22 cellular contexts compared by ENCODE assay signal in genomic region chr11:13003726-13004493, GRCh38. TPM values are rescaled to one million over a fixed set of nuclear protein-coding genes. Genes with fewer than 3 reads are reported as not detected.
DNase-seq lines count a peak whose midpoint lies in the region; ATAC-seq, FAIRE-seq and TF ChIP-seq lines count a peak whose summit lies in the region.
"Had no signal": no experiment of that assay in that cellular context is flagged by ENCODE, and none has a peak within 500 bp of the region (broad histone marks: within the 10 kb centered on the region; RNA-seq: fewer than 3 reads in every experiment).

No MANE protein-coding gene starts in this region.

- H3K9me3 ChIP-seq in BLaER1 = peaks cover 22% of the 10 kb centered on the region
- no peaks in the 10 kb centered on the region for H3K9me3 ChIP-seq in K562 (replicated peaks; ENCODE audit: control insufficient read depth, insufficient read depth, low read depth, low read length)
- H3K9me3 ChIP-seq: Peyer's patch had no signal

- FAIRE-seq in K562 (lab: Jason Lieb, UNC) = no peak
- FAIRE-seq: D721Med had no signal

- H3K4me3 Mint-ChIP-seq in chondrocyte (ENCODE audit: unreplicated experiment) = no peak overlapping the region
- H3K4me3 Mint-ChIP-seq: H9 had no signal

- H3K27me3 Mint-ChIP-seq in chondrocyte (ENCODE audit: low read depth) = peaks cover 64% of the 10 kb centered on the region

- WGBS in K562 (ENCODE audit: insufficient coverage, low coverage, missing lambda C conversion rate) = 0% methylated on average over 4 of the region's 4 CpGs

- H3K9me1 ChIP-seq in K562 (ENCODE audit: control insufficient read depth, insufficient read depth, low read length) = no peaks in the 10 kb centered on the region

- DNase-seq in HT1080 (ENCODE audit: low read depth) = peak; percentile 44
- DNase-seq in NCI-H82 treated with DMSO at 0.1 percent for 48 hours (lab: John Stamatoyannopoulos, UW; ENCODE audit: unreplicated experiment) = peak; percentile 6
- DNase-seq in K562 (ENCODE audit: extremely low read depth in 1 of 4, low spot score in 3 of 4) = no peak
- no peak for DNase-seq in T1000 (lab: John Stamatoyannopoulos, UW)
- no peak for DNase-seq in putamen (ENCODE audit: low spot score)
- no peak for DNase-seq in chondrocyte (ENCODE audit: low spot score)
- DNase-seq: DMS53, EL, GF-D8, H9, KG1, NCI-H1105, NCI-H146, NCI-H2029, NCI-H526 treated with DMSO at 0.1 percent for 48 hours, Peyer's patch had no signal

- POLR2A ChIA-PET in K562 (lab: Yijun Ruan, JAX) = no interaction called here

- no peak for TF ChIP-seq EP300 in K562 (IDR thresholded peaks at IDR 0.05; ENCODE audit: low read length)

- H3K9ac ChIP-seq in BLaER1 (no peak overlapping the region), K562 (ENCODE audit: insufficient read depth in 1 of 2, low read depth in 2 of 2, low read length in 2 of 2) (no peak overlapping the region)

- ATAC-seq in K562 (peak; percentile 51; the same call in 2 of the 3 replicates), HG03521 (IDR thresholded peaks at IDR 0.05; ENCODE audit: unreplicated experiment) (no peak)
- ATAC-seq: SK-N-SH treated with all-trans-retinoic acid at 6 μM for 48 hours had no signal

- in situ Hi-C loops in K562 (cut with MboI) = no loop called here

- no peaks in the 10 kb centered on the region for H4K20me1 ChIP-seq in BLaER1
- no peaks in the 10 kb centered on the region for H4K20me1 ChIP-seq in K562 (replicated peaks; ENCODE audit: control insufficient read depth, insufficient read depth, low read length)

- no peak overlapping the region for H3K27ac ChIP-seq in BLaER1
- no peak overlapping the region for H3K27ac ChIP-seq in K562 (ENCODE audit: extremely low read depth, low read depth, low read length)
- H3K27ac ChIP-seq: HL-60, Peyer's patch had no signal

- no peaks in the 10 kb centered on the region for H3K79me2 ChIP-seq in K562 (ENCODE audit: control insufficient read depth, insufficient read depth, low read length)

- H3K36me3 ChIP-seq in BLaER1 (peaks cover 9% of the 10 kb centered on the region; the same call in 1 of the 2 replicates), K562 (ENCODE audit: control insufficient read depth, insufficient read depth, low read length) (no peaks in the 10 kb centered on the region)
- H3K36me3 ChIP-seq: Peyer's patch had no signal

- no peak for TF ChIP-seq CTCF in K562 (IDR thresholded peaks at IDR 0.05 in 2 of 3, conservative IDR thresholded peaks at IDR 0.05 in 1 of 3; ENCODE audit: insufficient read depth in 2 of 3, low read depth in 1 of 3, low read length in 3 of 3)
- TF ChIP-seq CTCF in chondrocyte (IDR thresholded peaks at IDR 0.05) = no peak

- H2AFZ ChIP-seq in K562 (ENCODE audit: low read depth, low read length) = no peak overlapping the region

- no peak for TF ChIP-seq POLR2A in K562 (conservative IDR thresholded peaks at IDR 0.05)

- TF ChIP-seq RAD21 in K562 (CRISPR knock-in tag; conservative IDR thresholded peaks at IDR 0.05 in 1 of 2, IDR thresholded peaks at IDR 0.05 in 1 of 2) = no peak

- no peak overlapping the region for H3K4me3 ChIP-seq in BLaER1
- no peak overlapping the region for H3K4me3 ChIP-seq in K562
- H3K4me3 ChIP-seq: Peyer's patch had no signal

- H3K4me1 ChIP-seq in BLaER1 (peaks cover 62% of the 10 kb centered on the region), K562 (replicated peaks in 1 of 2; ENCODE audit: control insufficient read depth in 2 of 2, insufficient read depth in 2 of 2, low read length in 2 of 2) (peaks cover under 1 to 2% of the 10 kb centered on the region in 2 experiments; a peak in 2 of 5 replicates)

- no peaks in the 10 kb centered on the region for H3K36me3 Mint-ChIP-seq in chondrocyte (ENCODE audit: low read depth)

- H3K27me3 ChIP-seq in BLaER1 (no peaks in the 10 kb centered on the region; the same call in 1 of the 2 replicates), K562 (ENCODE audit: control insufficient read depth in 2 of 2, insufficient read depth in 2 of 2, low read length in 2 of 2) (peaks cover 10 to 15% of the 10 kb centered on the region in 2 experiments; a peak in 4 of 5 replicates)

- peaks cover 4% of the 10 kb centered on the region for H3K4me1 Mint-ChIP-seq in chondrocyte (ENCODE audit: low read depth)

- H3K27ac Mint-ChIP-seq in chondrocyte (ENCODE audit: unreplicated experiment) = no peak overlapping the region
- H3K27ac Mint-ChIP-seq: H9 had no signal

- H3K4me2 ChIP-seq in BLaER1 = peak overlapping the region; percentile 19
- no peak overlapping the region for H3K4me2 ChIP-seq in K562 (ENCODE audit: insufficient read depth, low read length)

- intact Hi-C loops in K562 (cut with micrococcal nuclease) = no loop called here

- CTCF ChIA-PET in K562 (lab: Yijun Ruan, JAX; ENCODE audit: low intra/inter-chr PET ratio) = no interaction called here

- no peaks in the 10 kb centered on the region for H3K9me3 Mint-ChIP-seq in chondrocyte (ENCODE audit: low read depth)

- BruUV-seq in K562 (replicated peaks; lab: Mats Ljungman, UMichigan) = no TSS peak

TF ChIP-seq in K562, 482 proteins besides CTCF, POLR2A, EP300 and RAD21 (continues in another document):
- TF ChIP-seq CBFA2T3 (IDR thresholded peaks at IDR 0.05) (peak; percentile 16; the same call in 1 of the 2 replicates), ZNF239 (CRISPR knock-in tag; IDR thresholded peaks at IDR 0.05) (no peak), IRF1 (CRISPR knock-in tag; IDR thresholded peaks at IDR 0.05; ENCODE audit: borderline replicate concordance) (no peak), EGR1 (conservative IDR thresholded peaks at IDR 0.05) (no peak), SIN3A (IDR thresholded peaks at IDR 0.05; ENCODE audit: borderline replicate concordance in 2 of 2, control insufficient read depth in 1 of 2, low read depth in 2 of 2, low read length in 2 of 2) (no peak), SAFB2 (IDR thresholded peaks at IDR 0.05; ENCODE audit: borderline replicate concordance, low read depth, low read length, severe bottlenecking) (no peak), HMGN3 (IDR thresholded peaks at IDR 0.05; ENCODE audit: borderline replicate concordance, extremely low read depth, insufficient read length, low read depth, low read length) (no peak), NCOA2 (IDR thresholded peaks at IDR 0.05; ENCODE audit: partially characterized antibody in 2 of 2) (no peak), NFIC (IDR thresholded peaks at IDR 0.05) (no peak), ZNF232 (CRISPR knock-in tag; IDR thresholded peaks at IDR 0.05) (no peak), STAT6 (CRISPR knock-in tag; IDR thresholded peaks at IDR 0.05) (no peak), MYC (IDR thresholded peaks at IDR 0.05; ENCODE audit: low read depth, low read length) (no peak), MYC (CRISPR knock-in tag; IDR thresholded peaks at IDR 0.05; ENCODE audit: borderline replicate concordance, low read depth) (no peak)

RNA-seq across cellular contexts. Expression of gene RASSF10, which starts 5.2 kb away (rescaled TPM):
- 0.07 and 0.21 TPM in 2 replicates for total RNA-seq in HT1080 (2014; rRNA removed; shearing (Covaris generic))
- 0.03 TPM in 1 of 2 replicates, not detected in the other for polyA plus RNA-seq in HT1080 (2015; cell fraction: cytosol; rRNA removed)
- polyA plus RNA-seq in HT1080 (2015; cell fraction: nucleus; rRNA removed) = 0.05 TPM in 1 of 2 replicates, not detected in the other
- total RNA-seq in K562 (2011; cell fraction: chromatin; rRNA removed; ENCODE audit: low replicate concordance) = not detected in 2 replicates
- total RNA-seq in K562 (2011; cell fraction: nucleolus; rRNA removed) = not detected in 2 replicates
- total RNA-seq in K562 (2011; cell fraction: nucleoplasm; rRNA removed) = not detected in 2 replicates
- not detected in 2 replicates for total RNA-seq in K562 (2014; rRNA removed)
- not detected in 2 replicates for total RNA-seq in K562 (2014; rRNA removed; fragmentation: Illumina TruSeq; extraction: Trizol)
- total RNA-seq in K562 (2015; rRNA removed; fragmentation: Illumina TruSeq; extraction: Trizol) = not detected in 2 replicates
- total RNA-seq in K562 (2021) = not detected in 2 replicates
- polyA plus RNA-seq in K562 (2011; rRNA removed) = not detected in 2 replicates
- polyA plus RNA-seq in K562 (2011; cell fraction: cytosol; rRNA removed) = not detected in 2 replicates
- polyA plus RNA-seq in K562 (2011; cell fraction: nucleus; rRNA removed) = not detected in 2 replicates
- polyA plus RNA-seq in K562 (2012) = not detected in 2 replicates
- polyA plus RNA-seq in K562 (2014; fragmentation: Illumina TruSeq; extraction: Trizol) = not detected in 2 replicates
- not detected for polyA plus RNA-seq in K562 (2014; fragmentation: Nextera tagmentation; extraction: Ambion mirVana)
- polyA plus RNA-seq in K562 (2014; rRNA removed) = not detected in 2 replicates
- polyA minus RNA-seq in K562 (2011; rRNA and poly(A)+ RNA removed) = not detected in 2 replicates
- not detected in 2 replicates for polyA minus RNA-seq in K562 (2011; cell fraction: cytosol; rRNA and poly(A)+ RNA removed)
- polyA minus RNA-seq in K562 (2011; cell fraction: nucleus; rRNA and poly(A)+ RNA removed) = not detected in 2 replicates
- total RNA-seq in chondrocyte = not detected in 3 replicates
- total RNA-seq: A172 had no signal

Comparison
In these comparisons a context has a peak if more than half of its experiments do, and no peak if none do; other contexts are left out.
1. DNase-seq: peak in HT1080 (single experiment) and NCI-H82 treated with DMSO at 0.1 percent for 48 hours (single experiment); none in K562 (0 of 4), T1000 (single experiment), putamen (single experiment) and chondrocyte (single experiment).